Comparison of ENCODE assay signal across 1 cellular context in the genomic region with DNA sequence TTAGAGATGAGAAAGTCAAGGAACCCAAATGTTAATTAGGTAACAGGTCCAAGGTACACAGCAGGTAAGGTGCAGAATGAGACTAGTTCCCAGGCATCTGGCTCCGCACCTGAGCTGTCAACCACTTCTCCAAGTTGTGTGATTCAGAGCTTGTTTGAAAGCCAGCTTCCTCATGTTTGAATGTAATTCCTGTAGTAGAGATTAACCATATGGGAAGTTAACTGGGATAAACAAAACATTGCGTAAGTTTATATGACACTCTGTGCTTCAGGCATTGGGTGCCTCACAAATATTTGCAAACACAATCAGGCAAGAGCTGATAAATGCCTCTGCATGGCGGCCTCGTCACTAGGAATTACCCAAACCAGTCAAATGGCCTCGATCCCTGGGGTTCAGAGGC.
A peak's percentile ranks its signal among the peaks of the same experiment; 100 is the strongest.
TF ChIP-seq lines count a peak whose summit lies in the region.

No MANE protein-coding gene starts in this region.

TF ChIP-seq in K562, 482 proteins besides CTCF, POLR2A, EP300 and RAD21:
- TF ChIP-seq CEBPG (CRISPR knock-in tag; IDR thresholded peaks at IDR 0.05) (no peak), CEBPG (tag; conservative IDR thresholded peaks at IDR 0.05 in 1 of 2, IDR thresholded peaks at IDR 0.05 in 1 of 2) (0 out of 4 replicates have a peak, but pooled peaks have one; percentile 16 to 46), MCM2 (IDR thresholded peaks at IDR 0.05; ENCODE audit: low read depth) (no peak), TCFL5 (CRISPR knock-in tag; conservative IDR thresholded peaks at IDR 0.05) (no peak)
